ENCODE assay signal across 18 cellular contexts in genomic region chr11:34269694-34270245, GRCh38.
A peak's percentile ranks its signal among the peaks of the same experiment; 100 is the strongest.
DNase-seq lines count a peak whose midpoint lies in the region; ATAC-seq, FAIRE-seq and TF ChIP-seq lines count a peak whose summit lies in the region.
"Had no signal": no experiment of that assay in that cellular context is flagged by ENCODE, and none has a peak within 500 bp of the region (broad histone marks: within the 10 kb centered on the region; RNA-seq: fewer than 3 reads in every experiment).

No MANE protein-coding gene starts in this region.

- no peak overlapping the region for H2BK12ac ChIP-seq in H1 (ENCODE audit: low read depth, low read length)
- peak overlapping the region; percentile 17 for H2BK12ac ChIP-seq in trophoblast cell (ENCODE audit: low read length)

- DNase-seq in cardiac muscle cell (ENCODE audit: low read depth in 1 of 2, low spot score in 1 of 2), result no peak
- no peak for DNase-seq in Right ventricle myocardium inferior (ENCODE audit: missing footprints)
- no peak for DNase-seq in H1 (ENCODE audit: low read depth in 1 of 2, low spot score in 2 of 2)
- peak in 1 of 2 donors; percentile 24 for DNase-seq in trophoblast cell
- DNase-seq in colonic mucosa, result no peak
- DNase-seq in cortex of kidney (lab: John Stamatoyannopoulos, UW), result no peak
- DNase-seq: 8988T; CD4-positive, alpha-beta memory T cell; DMS153; DMS79 treated with DMSO at 0.1 percent for 48 hours; EL; HCEC 1CT; HFFc6 had no signal

- H2BK15ac ChIP-seq in H1 (ENCODE audit: low read length), result 0 out of 2 replicates have a peak overlapping the region, but pooled peaks have one; percentile 37

- no peak overlapping the region; the same call in 1 of the 2 replicates for H2AK5ac ChIP-seq in H1 (ENCODE audit: low read depth, low read length)
- no peak overlapping the region for H2AK5ac ChIP-seq in trophoblast cell (ENCODE audit: low read length)

- CTCF ChIA-PET in H1 (lab: Charles Lee; ENCODE audit: partially characterized antibody), result interaction anchor here (1.2 kb wide), 1 partner anchor 20 kb away, joined by 4 read pairs; no protein-coding TSS in a partner anchor

- H3K23me2 ChIP-seq in H1 (ENCODE audit: low read depth, low read length), result no peaks in the 10 kb centered on the region

- H2BK5ac ChIP-seq in H1 (ENCODE audit: low read depth, low read length) (no peak overlapping the region), trophoblast cell (ENCODE audit: low read depth, low read length, poor library complexity) (no peak overlapping the region)

- intact Hi-C loops in Right ventricle myocardium inferior (cut with DNase I) (no loop called here), colonic mucosa (cut with DNase I) (no loop called here)

- no peak for TF ChIP-seq EP300 in H1 (IDR thresholded peaks at IDR 0.05; ENCODE audit: borderline replicate concordance in 1 of 2, low read depth in 2 of 2, low read length in 2 of 2)

- no peak overlapping the region for H3K14ac ChIP-seq in H1 (ENCODE audit: insufficient read length)
- H3K14ac ChIP-seq in trophoblast cell (ENCODE audit: low read length), result no peak overlapping the region

- ATAC-seq in Right ventricle myocardium inferior (no peak), GM18868 (IDR thresholded peaks at IDR 0.05; ENCODE audit: unreplicated experiment) (no peak)

- TF ChIP-seq POLR2A in H1 (IDR thresholded peaks at IDR 0.05; ENCODE audit: control extremely low read depth in 1 of 2, low read depth in 2 of 2, low read length in 2 of 2), result no peak

- no peak overlapping the region for H3K4me2 ChIP-seq in H1 (ENCODE audit: insufficient read depth in 1 of 2, low read depth in 2 of 2, low read length in 2 of 2)
- no peak overlapping the region for H3K4me2 ChIP-seq in trophoblast cell (ENCODE audit: low read length)

- H3K23ac ChIP-seq in H1 (ENCODE audit: insufficient read length) (no peak overlapping the region), trophoblast cell (ENCODE audit: low read length) (no peak overlapping the region)

- H3K9ac ChIP-seq in H1 (replicated peaks in 1 of 4; ENCODE audit: extremely low read depth in 1 of 4, low read depth in 3 of 4, low read length in 3 of 4), result no peak overlapping the region
- no peak overlapping the region for H3K9ac ChIP-seq in trophoblast cell (ENCODE audit: low read length)
- H3K9ac ChIP-seq in colonic mucosa (ENCODE audit: low read depth in 2 of 2, low read length in 2 of 2), result no peak overlapping the region

- no peaks in the 10 kb centered on the region for H3K9me3 ChIP-seq in cardiac muscle cell (ENCODE audit: low read depth)
- H3K9me3 ChIP-seq in H1 (ENCODE audit: insufficient read depth in 2 of 2, low read depth in 1 of 2, low read length in 1 of 2), result no peaks in the 10 kb centered on the region
- H3K9me3 ChIP-seq in trophoblast cell (ENCODE audit: insufficient read depth, low read depth, low read length), result peaks cover 1% of the 10 kb centered on the region
- H3K9me3 ChIP-seq in colonic mucosa, result no peaks in the 10 kb centered on the region

- H4K91ac ChIP-seq in H1 (replicated peaks; ENCODE audit: insufficient read length, low read length), result no peak overlapping the region
- no peak overlapping the region for H4K91ac ChIP-seq in trophoblast cell (ENCODE audit: low read depth, low read length)

- H3K27ac ChIP-seq in cardiac muscle cell, result peak overlapping the region; percentile 34
- H3K27ac ChIP-seq in H1 (ENCODE audit: low read depth, low read length), result no peak overlapping the region
- no peak overlapping the region for H3K27ac ChIP-seq in trophoblast cell (ENCODE audit: low read depth, low read length)
- no peak overlapping the region for H3K27ac ChIP-seq in colonic mucosa
- H3K27ac ChIP-seq: C4-2B had no signal

- H3K36me3 ChIP-seq in cardiac muscle cell (no peaks in the 10 kb centered on the region), H1 (ENCODE audit: control insufficient read depth in 2 of 4, insufficient read depth in 4 of 4, low read length in 3 of 4) (no peaks in the 10 kb centered on the region), trophoblast cell (ENCODE audit: control insufficient read depth in 1 of 2, insufficient read depth in 2 of 2, low read length in 2 of 2) (no peaks in the 10 kb centered on the region), colonic mucosa (no peaks in the 10 kb centered on the region)

- H2BK120ac ChIP-seq in H1 (replicated peaks; ENCODE audit: low read depth, low read length) (no peak overlapping the region), trophoblast cell (ENCODE audit: insufficient read depth, low read length, poor library complexity) (no peak overlapping the region)

- H3K4ac ChIP-seq in H1 (replicated peaks; ENCODE audit: insufficient read length, low read depth, low read length) (no peak overlapping the region), trophoblast cell (ENCODE audit: low read depth, low read length) (no peak overlapping the region)

- no peaks in the 10 kb centered on the region; the same call in 1 of the 2 replicates for H3K79me1 ChIP-seq in H1 (ENCODE audit: low read depth, low read length)
- H3K79me1 ChIP-seq in trophoblast cell (ENCODE audit: low read length), result peaks cover 15% of the 10 kb centered on the region

- H3K4me1 ChIP-seq in cardiac muscle cell (ENCODE audit: low read depth) (peaks cover 13% of the 10 kb centered on the region), H1 (replicated peaks in 1 of 4; ENCODE audit: control insufficient read depth in 3 of 4, insufficient read depth in 4 of 4, low read length in 3 of 4) (peaks cover 0 to 8% (median 2%) of the 10 kb centered on the region in 4 experiments; a peak in 4 of 7 replicates), trophoblast cell (ENCODE audit: control insufficient read depth in 1 of 2, insufficient read depth in 2 of 2, low read length in 2 of 2) (peaks cover 16 to 26% of the 10 kb centered on the region in 2 experiments), colonic mucosa (no peaks in the 10 kb centered on the region)

- H3K27me3 ChIP-seq in cardiac muscle cell (no peaks in the 10 kb centered on the region), H1 (replicated peaks in 1 of 4; ENCODE audit: control insufficient read depth in 3 of 4, extremely low read depth in 1 of 4, insufficient read depth in 3 of 4, low read length in 3 of 4) (no peaks in the 10 kb centered on the region), trophoblast cell (ENCODE audit: insufficient read depth, low read length) (no peaks in the 10 kb centered on the region), colonic mucosa (no peaks in the 10 kb centered on the region)

- no peak overlapping the region for H2AFZ ChIP-seq in H1 (ENCODE audit: low read length)
- no peak overlapping the region for H2AFZ ChIP-seq in trophoblast cell (ENCODE audit: insufficient read depth, low read length, poor library complexity)

- H4K5ac ChIP-seq in H1 (ENCODE audit: insufficient read length, low read depth, low read length), result no peak overlapping the region

- no peaks in the 10 kb centered on the region for H4K20me1 ChIP-seq in H1 (replicated peaks in 1 of 2; ENCODE audit: control insufficient read depth in 1 of 2, insufficient read depth in 2 of 2, low read length in 2 of 2)

- no peak overlapping the region for H2BK20ac ChIP-seq in H1 (ENCODE audit: low read length)

- WGBS in H1 (ENCODE audit: extremely low coverage in 1 of 2, insufficient coverage in 1 of 2, insufficient read length in 1 of 2, insufficient replicate concordance in 2 of 2, low coverage in 1 of 2, low lambda C conversion rate in 2 of 2, missing lambda C conversion rate in 1 of 2), 2 experiments, result 91% methylated on average over 7 of the region's 7 CpGs; no CpG with 5 or more reads in 1 of the 2 experiments
- 100% methylated on average over 2 of the region's 7 CpGs for WGBS in trophoblast cell (ENCODE audit: extremely low coverage, insufficient coverage, insufficient read length)

- H3K4me3 ChIP-seq in cardiac muscle cell (no peak overlapping the region), H1 (ENCODE audit: extremely low read depth in 1 of 4, insufficient read depth in 2 of 4, low read depth in 3 of 4, low read length in 4 of 4) (no peak overlapping the region), trophoblast cell (ENCODE audit: low read depth, low read length) (no peak overlapping the region), colonic mucosa (no peak overlapping the region)

- H4K12ac ChIP-seq in trophoblast cell (ENCODE audit: low read depth, low read length), result no peak overlapping the region

- no peak for TF ChIP-seq RAD21 in H1 (IDR thresholded peaks at IDR 0.05 in 1 of 2, conservative IDR thresholded peaks at IDR 0.05 in 1 of 2; ENCODE audit: low read depth in 2 of 2, low read length in 2 of 2)

- TF ChIP-seq CTCF in cardiac muscle cell (IDR thresholded peaks at IDR 0.05; ENCODE audit: low read depth, low read length), result no peak
- TF ChIP-seq CTCF in H1 (IDR thresholded peaks at IDR 0.05; ENCODE audit: control extremely low read depth in 1 of 3, insufficient read depth in 1 of 3, low read depth in 1 of 3, low read length in 3 of 3), result no peak
- TF ChIP-seq CTCF in colonic mucosa (IDR thresholded peaks at IDR 0.05), result no peak

- no peak for FAIRE-seq in H1 (lab: Jason Lieb, UNC)
- FAIRE-seq: D721Med, G401.6, GM12891 had no signal

- H3K18ac ChIP-seq in H1 (ENCODE audit: extremely low read depth, low read length) (no peak overlapping the region), trophoblast cell (ENCODE audit: low read length) (no peak overlapping the region)

- H3K79me2 ChIP-seq in H1 (ENCODE audit: control insufficient read depth in 1 of 2, insufficient read depth in 2 of 2, low read length in 2 of 2) (no peaks in the 10 kb centered on the region), trophoblast cell (ENCODE audit: control insufficient read depth, insufficient read depth, low read length, poor library complexity) (peaks cover 3% of the 10 kb centered on the region)

- no peak overlapping the region for H4K8ac ChIP-seq in H1 (ENCODE audit: extremely low read depth, insufficient read depth, low read length)
- peak overlapping the region; percentile 50 for H4K8ac ChIP-seq in trophoblast cell (ENCODE audit: low read depth, low read length)

- POLR2A ChIA-PET in H1 (lab: Charles Lee; ENCODE audit: partially characterized antibody), result no interaction called here

- no peak overlapping the region for H3K56ac ChIP-seq in H1 (replicated peaks; ENCODE audit: insufficient read length, low read depth, low read length)

TF ChIP-seq in H1, 55 proteins besides CTCF, POLR2A, EP300 and RAD21:
- TF ChIP-seq EGR1 (IDR thresholded peaks at IDR 0.05; ENCODE audit: borderline replicate concordance, low read depth, low read length) (no peak), KDM5A (IDR thresholded peaks at IDR 0.05; ENCODE audit: low read length) (no peak), HDAC6 (IDR thresholded peaks at IDR 0.05; ENCODE audit: low read depth, low read length) (no peak), HDAC2 (IDR thresholded peaks at IDR 0.05; ENCODE audit: borderline replicate concordance in 1 of 2, low read depth in 2 of 2, low read length in 2 of 2) (no peak), CTBP2 (IDR thresholded peaks at IDR 0.05; ENCODE audit: borderline replicate concordance, insufficient read depth, insufficient read length, low read length) (no peak), TAF7 (optimal IDR thresholded peaks at IDR 0.05; ENCODE audit: borderline replicate concordance, low read depth, low read length) (no peak), TCF12 (IDR thresholded peaks at IDR 0.05; ENCODE audit: low read depth, low read length) (no peak)
